In the genomic region with DNA sequence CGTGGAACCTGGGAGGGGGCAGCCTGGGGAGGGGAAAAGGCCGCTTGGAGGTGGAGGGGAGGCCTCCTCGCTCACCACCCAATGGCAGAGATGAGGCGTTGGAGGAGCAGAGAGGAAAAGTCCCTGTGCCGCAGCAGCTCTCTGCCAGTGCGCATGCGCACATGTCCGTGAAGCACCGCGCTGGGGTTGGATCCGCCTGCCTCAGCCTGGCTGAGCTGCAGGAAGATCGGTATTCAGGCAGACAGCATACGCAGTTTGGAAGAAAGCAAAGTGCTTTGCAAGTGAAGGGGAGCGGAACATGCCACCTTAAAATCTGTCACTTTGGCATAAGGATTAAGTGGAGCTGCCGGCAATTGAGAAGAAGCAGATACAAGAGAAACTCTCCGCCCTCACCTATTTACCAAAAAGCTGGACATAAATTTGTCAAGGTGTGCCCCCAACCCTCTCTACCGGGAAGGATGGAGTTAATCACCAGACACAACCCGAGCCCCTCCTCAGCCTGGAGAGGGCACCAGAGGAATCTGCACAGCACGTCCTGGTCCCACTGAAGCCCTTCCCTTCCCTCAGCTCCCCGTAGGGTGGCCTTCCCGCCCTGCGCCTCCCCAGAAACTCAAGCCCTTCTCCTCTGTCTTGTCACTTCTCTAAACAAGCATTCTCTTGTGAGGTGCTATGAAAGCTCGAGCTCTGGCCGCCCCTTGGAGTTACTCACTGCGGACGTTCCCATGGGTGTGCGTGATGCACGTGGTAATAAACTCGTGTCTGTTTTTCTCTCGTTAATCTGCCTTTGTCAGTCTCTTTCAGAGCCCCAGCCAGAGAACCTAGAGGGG, we compare ENCODE assay signal across 8 cellular contexts. TPM values are rescaled to one million over a fixed set of nuclear protein-coding genes. Genes with fewer than 3 reads are reported as not detected.
A peak's percentile ranks its signal among the peaks of the same experiment; 100 is the strongest.
DNase-seq lines count a peak whose midpoint lies in the region; ATAC-seq, FAIRE-seq and TF ChIP-seq lines count a peak whose summit lies in the region.

No MANE protein-coding gene starts in this region.

- peaks cover 0 to 47% (median 0%) of the 10 kb centered on the region in 7 donors for H3K27me3 ChIP-seq in spleen (replicated peaks in 1 of 7)

- intact Hi-C loops in kidney (cut with DNase I) (no loop called here), spleen (cut with DNase I; ENCODE audit: low total_unique reads) (no loop called here)

- TF ChIP-seq POLR2A in spleen (IDR thresholded peaks at IDR 0.05), result no peak

- 11 to 14% (median 12%) methylated on average over 29 to 30 of the region's 30 CpGs for WGBS in spleen, 5 donors

- H3K4me1 ChIP-seq in kidney (ENCODE audit: control insufficient read depth in 1 of 2, insufficient read depth in 1 of 2, low read depth in 1 of 2, low read length in 2 of 2) (peaks cover 13 to 23% of the 10 kb centered on the region in 2 donors), spleen (peaks cover 0 to 17% (median 15%) of the 10 kb centered on the region in 6 donors)

- H3K9me3 ChIP-seq in kidney (ENCODE audit: control insufficient read depth in 1 of 2, low read length in 2 of 2), result no peaks in the 10 kb centered on the region
- H3K9me3 ChIP-seq in spleen, result no peaks in the 10 kb centered on the region

- H3K36me3 ChIP-seq in kidney (ENCODE audit: control insufficient read depth in 1 of 2, insufficient read depth in 2 of 2, low read length in 2 of 2) (no peaks in the 10 kb centered on the region), spleen (no peaks in the 10 kb centered on the region)

- peak overlapping the region; percentile 57 for H3K4me3 ChIP-seq in choroid plexus epithelial cell (ENCODE audit: low read depth, low read length)
- peak overlapping the region; percentile 59 to 63 for H3K4me3 ChIP-seq in kidney (ENCODE audit: low read length in 2 of 2)
- H3K4me3 ChIP-seq in spleen, result peak overlapping the region; percentile 4 to 68 (median 26)

- H3K27ac ChIP-seq in kidney (ENCODE audit: low read depth in 2 of 2, low read length in 2 of 2), result peak overlapping the region in 1 of 2 donors; percentile 36
- no peak overlapping the region for H3K27ac ChIP-seq in spleen

- ATAC-seq in HG02678 (IDR thresholded peaks at IDR 0.05; ENCODE audit: unreplicated experiment), result peak; percentile 87
- ATAC-seq in GM18867 (IDR thresholded peaks at IDR 0.05; ENCODE audit: unreplicated experiment), result no peak

- DNase-seq in EL (peak; percentile 89), NCI-H2171 (lab: John Stamatoyannopoulos, UW) (peak; percentile 37), choroid plexus epithelial cell (ENCODE audit: low read depth) (peak; percentile 93), kidney (peak; percentile 95), spleen (peak; percentile 90)
- peak; percentile 71 to 76 for DNase-seq in activated CD4-positive, alpha-beta T cell treated with anti-CD3 and anti-CD28 coated beads for 4 hours

- TF ChIP-seq CTCF in choroid plexus epithelial cell (conservative IDR thresholded peaks at IDR 0.05; ENCODE audit: low read depth, low read length) (peak; percentile 34), kidney (IDR thresholded peaks at IDR 0.05; ENCODE audit: borderline replicate concordance, extremely low read depth, insufficient read depth) (peak; percentile 2), spleen (IDR thresholded peaks at IDR 0.05 in 8 of 11, conservative IDR thresholded peaks at IDR 0.05 in 3 of 11) (no peak)

- H3K9ac ChIP-seq in kidney (ENCODE audit: low read length in 2 of 2), result peak overlapping the region; percentile 42 to 57

- FAIRE-seq in kidney (lab: Jason Lieb, UNC), result no peak

RNA-seq across cellular contexts. Expression of gene TMEM72, which starts 32.2 kb away (rescaled TPM):
- total RNA-seq in kidney, result 19.3 TPM
- 127 TPM for polyA plus RNA-seq in kidney (ENCODE audit: insufficient read depth, low read depth, low replicate concordance)
- total RNA-seq in spleen, result not detected
- polyA plus RNA-seq in spleen, result under 1 TPM in 1 of 3 donors, not detected in 2; 0.04 TPM

Comparison
In these comparisons a context has a peak if more than half of its experiments do, and no peak if none do; other contexts are left out.
1. DNase-seq: peak in every context shown above with its lines; median percentile 95 in kidney; 93 in choroid plexus epithelial cell; 90 in spleen; 89 in EL; 74 in activated CD4-positive, alpha-beta T cell treated with anti-CD3 and anti-CD28 coated beads for 4 hours; 37 in NCI-H2171.
2. CTCF ChIP-seq: peak in choroid plexus epithelial cell (single experiment) and kidney (single experiment); none in spleen (0 of 11).
3. RNA of gene TMEM72, which starts 32.2 kb away (total RNA-seq): 19.3 TPM in kidney (single experiment); not detected in spleen; every median in the first group is over 10 times any median in the second.
4. Peak in every context shown above with its lines, with median percentiles within 50 percentile points of each other: H3K4me3 ChIP-seq.